ENCODE assay signal across 1 cellular context in the genomic region with DNA sequence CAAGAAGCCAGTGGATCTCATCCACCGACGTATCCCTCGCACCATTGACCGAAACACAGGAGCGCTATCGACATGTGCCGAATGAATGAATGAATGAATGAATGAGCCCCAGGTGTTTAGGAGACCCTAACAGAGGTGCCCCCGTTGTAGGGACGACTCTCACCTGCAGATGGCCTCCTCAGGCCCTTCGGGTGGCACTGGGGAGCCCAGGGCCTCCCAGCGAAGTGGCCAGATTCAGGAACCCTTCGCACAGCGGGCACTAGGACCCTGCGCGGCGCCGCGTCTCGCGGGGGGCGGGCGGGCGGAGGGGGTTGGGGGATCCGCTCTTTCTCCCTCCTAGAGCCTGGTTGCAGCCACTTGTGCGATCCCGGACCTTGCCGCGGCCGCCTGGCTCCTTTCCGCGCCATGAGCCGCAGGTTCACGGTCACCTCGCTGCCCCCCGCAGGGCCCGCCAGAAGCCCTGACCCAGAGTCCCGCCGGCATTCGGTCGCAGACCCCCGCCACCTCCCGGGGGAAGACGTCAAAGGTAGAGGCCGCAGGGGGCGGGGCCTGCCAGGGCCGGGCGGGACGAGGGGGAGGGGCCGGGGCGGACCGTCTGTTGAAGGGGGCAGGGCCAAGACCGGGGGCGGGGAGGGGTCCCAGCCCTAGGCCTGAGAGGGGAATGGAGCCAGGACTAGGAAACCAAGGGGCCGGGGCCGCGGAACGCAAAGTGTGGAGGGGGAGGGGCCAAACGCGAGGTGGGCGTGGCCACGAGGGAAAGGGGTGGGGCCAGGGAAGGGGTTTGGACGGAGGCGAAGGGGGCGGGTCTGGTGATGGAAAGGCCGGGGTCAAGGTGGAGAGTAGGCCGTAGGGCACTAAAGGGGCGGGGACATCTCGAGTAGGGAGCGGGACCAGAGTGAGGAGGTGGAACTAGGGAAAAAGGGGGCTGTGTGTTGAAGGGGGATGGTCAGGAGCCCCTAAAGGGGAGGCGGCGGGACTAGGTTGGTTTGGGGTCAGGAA.
A peak's percentile ranks its signal among the peaks of the same experiment; 100 is the strongest.
TF ChIP-seq lines count a peak whose summit lies in the region.

No MANE protein-coding gene starts in this region.

TF ChIP-seq in HepG2, 621 proteins besides CTCF, POLR2A, EP300 and RAD21 (continued from another document and continues in another):
- TF ChIP-seq, protein P1, sequence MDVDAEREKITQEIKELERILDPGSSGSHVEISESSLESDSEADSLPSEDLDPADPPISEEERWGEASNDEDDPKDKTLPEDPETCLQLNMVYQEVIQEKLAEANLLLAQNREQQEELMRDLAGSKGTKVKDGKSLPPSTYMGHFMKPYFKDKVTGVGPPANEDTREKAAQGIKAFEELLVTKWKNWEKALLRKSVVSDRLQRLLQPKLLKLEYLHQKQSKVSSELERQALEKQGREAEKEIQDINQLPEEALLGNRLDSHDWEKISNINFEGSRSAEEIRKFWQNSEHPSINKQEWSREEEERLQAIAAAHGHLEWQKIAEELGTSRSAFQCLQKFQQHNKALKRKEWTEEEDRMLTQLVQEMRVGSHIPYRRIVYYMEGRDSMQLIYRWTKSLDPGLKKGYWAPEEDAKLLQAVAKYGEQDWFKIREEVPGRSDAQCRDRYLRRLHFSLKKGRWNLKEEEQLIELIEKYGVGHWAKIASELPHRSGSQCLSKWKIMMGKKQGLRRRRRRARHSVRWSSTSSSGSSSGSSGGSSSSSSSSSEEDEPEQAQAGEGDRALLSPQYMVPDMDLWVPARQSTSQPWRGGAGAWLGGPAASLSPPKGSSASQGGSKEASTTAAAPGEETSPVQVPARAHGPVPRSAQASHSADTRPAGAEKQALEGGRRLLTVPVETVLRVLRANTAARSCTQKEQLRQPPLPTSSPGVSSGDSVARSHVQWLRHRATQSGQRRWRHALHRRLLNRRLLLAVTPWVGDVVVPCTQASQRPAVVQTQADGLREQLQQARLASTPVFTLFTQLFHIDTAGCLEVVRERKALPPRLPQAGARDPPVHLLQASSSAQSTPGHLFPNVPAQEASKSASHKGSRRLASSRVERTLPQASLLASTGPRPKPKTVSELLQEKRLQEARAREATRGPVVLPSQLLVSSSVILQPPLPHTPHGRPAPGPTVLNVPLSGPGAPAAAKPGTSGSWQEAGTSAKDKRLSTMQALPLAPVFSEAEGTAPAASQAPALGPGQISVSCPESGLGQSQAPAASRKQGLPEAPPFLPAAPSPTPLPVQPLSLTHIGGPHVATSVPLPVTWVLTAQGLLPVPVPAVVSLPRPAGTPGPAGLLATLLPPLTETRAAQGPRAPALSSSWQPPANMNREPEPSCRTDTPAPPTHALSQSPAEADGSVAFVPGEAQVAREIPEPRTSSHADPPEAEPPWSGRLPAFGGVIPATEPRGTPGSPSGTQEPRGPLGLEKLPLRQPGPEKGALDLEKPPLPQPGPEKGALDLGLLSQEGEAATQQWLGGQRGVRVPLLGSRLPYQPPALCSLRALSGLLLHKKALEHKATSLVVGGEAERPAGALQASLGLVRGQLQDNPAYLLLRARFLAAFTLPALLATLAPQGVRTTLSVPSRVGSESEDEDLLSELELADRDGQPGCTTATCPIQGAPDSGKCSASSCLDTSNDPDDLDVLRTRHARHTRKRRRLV (CRISPR knock-in tag; IDR thresholded peaks at IDR 0.05): no peak
- TF ChIP-seq REPIN1 (CRISPR knock-in tag; IDR thresholded peaks at IDR 0.05; ENCODE audit: borderline replicate concordance, low read depth): no peak
- no peak for TF ChIP-seq ERF (CRISPR knock-in tag; IDR thresholded peaks at IDR 0.05)
- TF ChIP-seq SP1 (IDR thresholded peaks at IDR 0.05): peak; percentile 92
- TF ChIP-seq SP1 (CRISPR knock-in tag; IDR thresholded peaks at IDR 0.05): peak; percentile 75
- no peak; the same call in 1 of the 2 replicates for TF ChIP-seq SPEN (CRISPR knock-in tag; IDR thresholded peaks at IDR 0.05; ENCODE audit: low read depth)
- TF ChIP-seq ZNF136 (CRISPR knock-in tag; IDR thresholded peaks at IDR 0.05; ENCODE audit: low read depth): no peak
- TF ChIP-seq, protein P2, sequence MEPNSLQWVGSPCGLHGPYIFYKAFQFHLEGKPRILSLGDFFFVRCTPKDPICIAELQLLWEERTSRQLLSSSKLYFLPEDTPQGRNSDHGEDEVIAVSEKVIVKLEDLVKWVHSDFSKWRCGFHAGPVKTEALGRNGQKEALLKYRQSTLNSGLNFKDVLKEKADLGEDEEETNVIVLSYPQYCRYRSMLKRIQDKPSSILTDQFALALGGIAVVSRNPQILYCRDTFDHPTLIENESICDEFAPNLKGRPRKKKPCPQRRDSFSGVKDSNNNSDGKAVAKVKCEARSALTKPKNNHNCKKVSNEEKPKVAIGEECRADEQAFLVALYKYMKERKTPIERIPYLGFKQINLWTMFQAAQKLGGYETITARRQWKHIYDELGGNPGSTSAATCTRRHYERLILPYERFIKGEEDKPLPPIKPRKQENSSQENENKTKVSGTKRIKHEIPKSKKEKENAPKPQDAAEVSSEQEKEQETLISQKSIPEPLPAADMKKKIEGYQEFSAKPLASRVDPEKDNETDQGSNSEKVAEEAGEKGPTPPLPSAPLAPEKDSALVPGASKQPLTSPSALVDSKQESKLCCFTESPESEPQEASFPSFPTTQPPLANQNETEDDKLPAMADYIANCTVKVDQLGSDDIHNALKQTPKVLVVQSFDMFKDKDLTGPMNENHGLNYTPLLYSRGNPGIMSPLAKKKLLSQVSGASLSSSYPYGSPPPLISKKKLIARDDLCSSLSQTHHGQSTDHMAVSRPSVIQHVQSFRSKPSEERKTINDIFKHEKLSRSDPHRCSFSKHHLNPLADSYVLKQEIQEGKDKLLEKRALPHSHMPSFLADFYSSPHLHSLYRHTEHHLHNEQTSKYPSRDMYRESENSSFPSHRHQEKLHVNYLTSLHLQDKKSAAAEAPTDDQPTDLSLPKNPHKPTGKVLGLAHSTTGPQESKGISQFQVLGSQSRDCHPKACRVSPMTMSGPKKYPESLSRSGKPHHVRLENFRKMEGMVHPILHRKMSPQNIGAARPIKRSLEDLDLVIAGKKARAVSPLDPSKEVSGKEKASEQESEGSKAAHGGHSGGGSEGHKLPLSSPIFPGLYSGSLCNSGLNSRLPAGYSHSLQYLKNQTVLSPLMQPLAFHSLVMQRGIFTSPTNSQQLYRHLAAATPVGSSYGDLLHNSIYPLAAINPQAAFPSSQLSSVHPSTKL (CRISPR knock-in tag; IDR thresholded peaks at IDR 0.05): no peak; the same call in 1 of the 2 replicates
- TF ChIP-seq NFIB (CRISPR knock-in tag; IDR thresholded peaks at IDR 0.05; ENCODE audit: borderline replicate concordance): no peak
- no peak for TF ChIP-seq PPARG (CRISPR knock-in tag; conservative IDR thresholded peaks at IDR 0.05)
- TF ChIP-seq MXD4 (CRISPR knock-in tag; IDR thresholded peaks at IDR 0.05): no peak
- 0 out of 2 replicates have a peak, but pooled peaks have one; percentile 39 for TF ChIP-seq SP2 (CRISPR knock-in tag; IDR thresholded peaks at IDR 0.05)
- TF ChIP-seq, protein P3, sequence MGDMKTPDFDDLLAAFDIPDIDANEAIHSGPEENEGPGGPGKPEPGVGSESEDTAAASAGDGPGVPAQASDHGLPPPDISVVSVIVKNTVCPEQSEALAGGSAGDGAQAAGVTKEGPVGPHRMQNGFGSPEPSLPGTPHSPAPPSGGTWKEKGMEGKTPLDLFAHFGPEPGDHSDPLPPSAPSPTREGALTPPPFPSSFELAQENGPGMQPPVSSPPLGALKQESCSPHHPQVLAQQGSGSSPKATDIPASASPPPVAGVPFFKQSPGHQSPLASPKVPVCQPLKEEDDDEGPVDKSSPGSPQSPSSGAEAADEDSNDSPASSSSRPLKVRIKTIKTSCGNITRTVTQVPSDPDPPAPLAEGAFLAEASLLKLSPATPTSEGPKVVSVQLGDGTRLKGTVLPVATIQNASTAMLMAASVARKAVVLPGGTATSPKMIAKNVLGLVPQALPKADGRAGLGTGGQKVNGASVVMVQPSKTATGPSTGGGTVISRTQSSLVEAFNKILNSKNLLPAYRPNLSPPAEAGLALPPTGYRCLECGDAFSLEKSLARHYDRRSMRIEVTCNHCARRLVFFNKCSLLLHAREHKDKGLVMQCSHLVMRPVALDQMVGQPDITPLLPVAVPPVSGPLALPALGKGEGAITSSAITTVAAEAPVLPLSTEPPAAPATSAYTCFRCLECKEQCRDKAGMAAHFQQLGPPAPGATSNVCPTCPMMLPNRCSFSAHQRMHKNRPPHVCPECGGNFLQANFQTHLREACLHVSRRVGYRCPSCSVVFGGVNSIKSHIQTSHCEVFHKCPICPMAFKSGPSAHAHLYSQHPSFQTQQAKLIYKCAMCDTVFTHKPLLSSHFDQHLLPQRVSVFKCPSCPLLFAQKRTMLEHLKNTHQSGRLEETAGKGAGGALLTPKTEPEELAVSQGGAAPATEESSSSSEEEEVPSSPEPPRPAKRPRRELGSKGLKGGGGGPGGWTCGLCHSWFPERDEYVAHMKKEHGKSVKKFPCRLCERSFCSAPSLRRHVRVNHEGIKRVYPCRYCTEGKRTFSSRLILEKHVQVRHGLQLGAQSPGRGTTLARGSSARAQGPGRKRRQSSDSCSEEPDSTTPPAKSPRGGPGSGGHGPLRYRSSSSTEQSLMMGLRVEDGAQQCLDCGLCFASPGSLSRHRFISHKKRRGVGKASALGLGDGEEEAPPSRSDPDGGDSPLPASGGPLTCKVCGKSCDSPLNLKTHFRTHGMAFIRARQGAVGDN (CRISPR knock-in tag; IDR thresholded peaks at IDR 0.05): peak; percentile 68
- peak; percentile 23; the same call in 1 of the 2 replicates for TF ChIP-seq CBX5 (CRISPR knock-in tag; IDR thresholded peaks at IDR 0.05; ENCODE audit: borderline replicate concordance)
- no peak for TF ChIP-seq TGIF2 (CRISPR knock-in tag; IDR thresholded peaks at IDR 0.05)
- peak; percentile 70; the same call in 1 of the 2 replicates for TF ChIP-seq SRY (CRISPR knock-in tag; IDR thresholded peaks at IDR 0.05)
- TF ChIP-seq, protein P4, sequence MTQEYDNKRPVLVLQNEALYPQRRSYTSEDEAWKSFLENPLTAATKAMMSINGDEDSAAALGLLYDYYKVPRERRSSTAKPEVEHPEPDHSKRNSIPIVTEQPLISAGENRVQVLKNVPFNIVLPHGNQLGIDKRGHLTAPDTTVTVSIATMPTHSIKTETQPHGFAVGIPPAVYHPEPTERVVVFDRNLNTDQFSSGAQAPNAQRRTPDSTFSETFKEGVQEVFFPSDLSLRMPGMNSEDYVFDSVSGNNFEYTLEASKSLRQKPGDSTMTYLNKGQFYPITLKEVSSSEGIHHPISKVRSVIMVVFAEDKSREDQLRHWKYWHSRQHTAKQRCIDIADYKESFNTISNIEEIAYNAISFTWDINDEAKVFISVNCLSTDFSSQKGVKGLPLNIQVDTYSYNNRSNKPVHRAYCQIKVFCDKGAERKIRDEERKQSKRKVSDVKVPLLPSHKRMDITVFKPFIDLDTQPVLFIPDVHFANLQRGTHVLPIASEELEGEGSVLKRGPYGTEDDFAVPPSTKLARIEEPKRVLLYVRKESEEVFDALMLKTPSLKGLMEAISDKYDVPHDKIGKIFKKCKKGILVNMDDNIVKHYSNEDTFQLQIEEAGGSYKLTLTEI (CRISPR knock-in tag; conservative IDR thresholded peaks at IDR 0.05): no peak
- TF ChIP-seq, protein P5, sequence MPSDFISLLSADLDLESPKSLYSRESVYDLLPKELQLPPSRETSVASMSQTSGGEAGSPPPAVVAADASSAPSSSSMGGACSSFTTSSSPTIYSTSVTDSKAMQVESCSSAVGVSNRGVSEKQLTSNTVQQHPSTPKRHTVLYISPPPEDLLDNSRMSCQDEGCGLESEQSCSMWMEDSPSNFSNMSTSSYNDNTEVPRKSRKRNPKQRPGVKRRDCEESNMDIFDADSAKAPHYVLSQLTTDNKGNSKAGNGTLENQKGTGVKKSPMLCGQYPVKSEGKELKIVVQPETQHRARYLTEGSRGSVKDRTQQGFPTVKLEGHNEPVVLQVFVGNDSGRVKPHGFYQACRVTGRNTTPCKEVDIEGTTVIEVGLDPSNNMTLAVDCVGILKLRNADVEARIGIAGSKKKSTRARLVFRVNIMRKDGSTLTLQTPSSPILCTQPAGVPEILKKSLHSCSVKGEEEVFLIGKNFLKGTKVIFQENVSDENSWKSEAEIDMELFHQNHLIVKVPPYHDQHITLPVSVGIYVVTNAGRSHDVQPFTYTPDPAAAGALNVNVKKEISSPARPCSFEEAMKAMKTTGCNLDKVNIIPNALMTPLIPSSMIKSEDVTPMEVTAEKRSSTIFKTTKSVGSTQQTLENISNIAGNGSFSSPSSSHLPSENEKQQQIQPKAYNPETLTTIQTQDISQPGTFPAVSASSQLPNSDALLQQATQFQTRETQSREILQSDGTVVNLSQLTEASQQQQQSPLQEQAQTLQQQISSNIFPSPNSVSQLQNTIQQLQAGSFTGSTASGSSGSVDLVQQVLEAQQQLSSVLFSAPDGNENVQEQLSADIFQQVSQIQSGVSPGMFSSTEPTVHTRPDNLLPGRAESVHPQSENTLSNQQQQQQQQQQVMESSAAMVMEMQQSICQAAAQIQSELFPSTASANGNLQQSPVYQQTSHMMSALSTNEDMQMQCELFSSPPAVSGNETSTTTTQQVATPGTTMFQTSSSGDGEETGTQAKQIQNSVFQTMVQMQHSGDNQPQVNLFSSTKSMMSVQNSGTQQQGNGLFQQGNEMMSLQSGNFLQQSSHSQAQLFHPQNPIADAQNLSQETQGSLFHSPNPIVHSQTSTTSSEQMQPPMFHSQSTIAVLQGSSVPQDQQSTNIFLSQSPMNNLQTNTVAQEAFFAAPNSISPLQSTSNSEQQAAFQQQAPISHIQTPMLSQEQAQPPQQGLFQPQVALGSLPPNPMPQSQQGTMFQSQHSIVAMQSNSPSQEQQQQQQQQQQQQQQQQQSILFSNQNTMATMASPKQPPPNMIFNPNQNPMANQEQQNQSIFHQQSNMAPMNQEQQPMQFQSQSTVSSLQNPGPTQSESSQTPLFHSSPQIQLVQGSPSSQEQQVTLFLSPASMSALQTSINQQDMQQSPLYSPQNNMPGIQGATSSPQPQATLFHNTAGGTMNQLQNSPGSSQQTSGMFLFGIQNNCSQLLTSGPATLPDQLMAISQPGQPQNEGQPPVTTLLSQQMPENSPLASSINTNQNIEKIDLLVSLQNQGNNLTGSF (CRISPR knock-in tag; IDR thresholded peaks at IDR 0.05): no peak
- no peak for TF ChIP-seq PCBP2 (optimal IDR thresholded peaks at IDR 0.05; ENCODE audit: low read depth, low read length, poor library complexity, severe bottlenecking)
- TF ChIP-seq RBM22 (optimal IDR thresholded peaks at IDR 0.05; ENCODE audit: low read length): no peak
- 0 out of 2 replicates have a peak, but pooled peaks have one; percentile 54 for TF ChIP-seq ZNF138 (CRISPR knock-in tag; IDR thresholded peaks at IDR 0.05; ENCODE audit: low read depth)
- TF ChIP-seq ZNF556 (CRISPR knock-in tag; IDR thresholded peaks at IDR 0.05; ENCODE audit: borderline replicate concordance): peak; percentile 56; the same call in 1 of the 2 replicates
- 0 out of 2 replicates have a peak, but pooled peaks have one; percentile 46 for TF ChIP-seq MEF2D (CRISPR knock-in tag; IDR thresholded peaks at IDR 0.05)
- TF ChIP-seq ARNTL (CRISPR knock-in tag; IDR thresholded peaks at IDR 0.05): peak; percentile 38
